Comparison of ENCODE assay signal across 16 cellular contexts in genomic region chr12:10236720-10237119, GRCh38. TPM values are rescaled to one million over a fixed set of nuclear protein-coding genes. Genes with fewer than 3 reads are reported as not detected.
A peak's percentile ranks its signal among the peaks of the same experiment; 100 is the strongest.
DNase-seq lines count a peak whose midpoint lies in the region; ATAC-seq and TF ChIP-seq lines count a peak whose summit lies in the region.
"Had no signal": no experiment of that assay in that cellular context is flagged by ENCODE, and none has a peak within 500 bp of the region (broad histone marks: within the 10 kb centered on the region; RNA-seq: fewer than 3 reads in every experiment).

No MANE protein-coding gene starts in this region.

- no peak overlapping the region for H3K4me3 Mint-ChIP-seq in activated naive CD8-positive, alpha-beta T cell
- no peak overlapping the region for H3K4me3 Mint-ChIP-seq in activated naive CD8-positive, alpha-beta T cell treated with anti-CD3 and anti-CD28 coated beads for 36 hours
- peak overlapping the region in 1 of 2 donors; percentile 43 for H3K4me3 Mint-ChIP-seq in effector memory CD8-positive, alpha-beta T cell
- no peak overlapping the region for H3K4me3 Mint-ChIP-seq in nephron progenitor cell
- H3K4me3 Mint-ChIP-seq: CD4-positive, CD25-positive, alpha-beta regulatory T cell had no signal

- peaks cover 5% of the 10 kb centered on the region for H3K9me3 Mint-ChIP-seq in activated naive CD8-positive, alpha-beta T cell (ENCODE audit: low read depth)
- H3K9me3 Mint-ChIP-seq in activated naive CD8-positive, alpha-beta T cell treated with anti-CD3 and anti-CD28 coated beads for 36 hours: peaks cover 15% of the 10 kb centered on the region
- H3K9me3 Mint-ChIP-seq in effector memory CD8-positive, alpha-beta T cell: no peaks in the 10 kb centered on the region
- peaks cover 33% of the 10 kb centered on the region for H3K9me3 Mint-ChIP-seq in nephron progenitor cell

- peaks cover 9% of the 10 kb centered on the region for H3K36me3 Mint-ChIP-seq in activated naive CD8-positive, alpha-beta T cell
- H3K36me3 Mint-ChIP-seq in activated naive CD8-positive, alpha-beta T cell treated with anti-CD3 and anti-CD28 coated beads for 36 hours: peaks cover 14% of the 10 kb centered on the region
- peaks cover 7% of the 10 kb centered on the region for H3K36me3 Mint-ChIP-seq in effector memory CD8-positive, alpha-beta T cell (ENCODE audit: insufficient read depth)
- H3K36me3 Mint-ChIP-seq in nephron progenitor cell (ENCODE audit: low read depth): peaks cover 17% of the 10 kb centered on the region

- no peaks in the 10 kb centered on the region for H3K27me3 Mint-ChIP-seq in activated naive CD8-positive, alpha-beta T cell
- H3K27me3 Mint-ChIP-seq in activated naive CD8-positive, alpha-beta T cell treated with anti-CD3 and anti-CD28 coated beads for 36 hours: peaks cover 4% of the 10 kb centered on the region
- H3K27me3 Mint-ChIP-seq in effector memory CD8-positive, alpha-beta T cell: no peaks in the 10 kb centered on the region
- H3K27me3 Mint-ChIP-seq in nephron progenitor cell (ENCODE audit: low read depth, poor library complexity): peaks cover 2% of the 10 kb centered on the region
- H3K27me3 Mint-ChIP-seq: CD4-positive, CD25-positive, alpha-beta regulatory T cell had no signal

- ATAC-seq in effector memory CD8-positive, alpha-beta T cell (replicated peaks): peak; percentile 26
- ATAC-seq: HCT116 had no signal

- 0 out of 2 replicates have a peak overlapping the region, but pooled peaks have one; percentile 29 for H3K27ac ChIP-seq in SK-N-MC
- H3K27ac ChIP-seq: BLaER1 treated with 17β-estradiol and CSF1 and Interleukin-3, amounts not matched to agents 10 nM and 100 nM; HL-60 had no signal

- peak overlapping the region; percentile 50 for H3K27ac Mint-ChIP-seq in activated naive CD8-positive, alpha-beta T cell
- no peak overlapping the region for H3K27ac Mint-ChIP-seq in activated naive CD8-positive, alpha-beta T cell treated with anti-CD3 and anti-CD28 coated beads for 36 hours
- peak overlapping the region; percentile 77 to 93 for H3K27ac Mint-ChIP-seq in effector memory CD8-positive, alpha-beta T cell
- H3K27ac Mint-ChIP-seq in nephron progenitor cell: peak overlapping the region; percentile 56
- H3K27ac Mint-ChIP-seq: CD4-positive, CD25-positive, alpha-beta regulatory T cell had no signal

- H3K4me3 ChIP-seq in SK-N-MC: no peak overlapping the region
- H3K4me3 ChIP-seq: BLaER1 treated with 17β-estradiol and CSF1 and Interleukin-3, amounts not matched to agents 10 nM and 100 nM had no signal

- TF ChIP-seq CTCF in nephron progenitor cell (IDR thresholded peaks at IDR 0.05): no peak

- H3K9ac ChIP-seq in SK-N-MC (ENCODE audit: insufficient read length): peak overlapping the region; percentile 22
- H3K9ac ChIP-seq: BLaER1 treated with 17β-estradiol and CSF1 and Interleukin-3, amounts not matched to agents 10 nM and 100 nM had no signal

- peaks cover 11% of the 10 kb centered on the region for H3K4me1 Mint-ChIP-seq in activated naive CD8-positive, alpha-beta T cell (ENCODE audit: low read depth)
- H3K4me1 Mint-ChIP-seq in activated naive CD8-positive, alpha-beta T cell treated with anti-CD3 and anti-CD28 coated beads for 36 hours: peaks cover 20% of the 10 kb centered on the region
- H3K4me1 Mint-ChIP-seq in effector memory CD8-positive, alpha-beta T cell (ENCODE audit: low read depth in 2 of 2): peaks cover 15 to 34% of the 10 kb centered on the region in 2 donors
- H3K4me1 Mint-ChIP-seq in nephron progenitor cell: peaks cover 6% of the 10 kb centered on the region

- no peaks in the 10 kb centered on the region for H3K36me3 ChIP-seq in SK-N-MC (ENCODE audit: insufficient read depth, low read length)

- no peak for DNase-seq in activated naive CD8-positive, alpha-beta T cell treated with anti-CD3 and anti-CD28 coated beads for 36 hours
- DNase-seq in SK-N-MC (ENCODE audit: low read depth, low spot score) (no peak), nephron progenitor cell (no peak), amygdala (lab: John Stamatoyannopoulos, UW) (no peak), NCI-H2171 treated with DMSO at 0.1 percent for 48 hours (lab: John Stamatoyannopoulos, UW) (no peak)
- DNase-seq in effector memory CD8-positive, alpha-beta T cell: no peak
- DNase-seq in activated naive CD4-positive, alpha-beta T cell treated with Interleukin-2 at 50 U/mL for 16 hours: no peak
- DNase-seq: 8988T; ACHN; Calu3; CD4-positive, CD25-positive, alpha-beta regulatory T cell; DMS 273 treated with DMSO at 0.1 percent for 48 hours had no signal

- H3K9me3 ChIP-seq in SK-N-MC (ENCODE audit: low read depth, low read length): no peaks in the 10 kb centered on the region

RNA-seq across cellular contexts. Expression of gene GABARAPL1, which starts 24.0 kb away (rescaled TPM):
- total RNA-seq in activated naive CD8-positive, alpha-beta T cell treated with anti-CD3 and anti-CD28 coated beads for 36 hours: 1 to 10 TPM; 6.0 to 7.2 TPM

RNA-seq across cellular contexts. Expression of gene TMEM52B, which starts 57.9 kb away (rescaled TPM):
- total RNA-seq in activated naive CD8-positive, alpha-beta T cell treated with anti-CD3 and anti-CD28 coated beads for 36 hours: not detected
- total RNA-seq: Calu3; CD4-positive, CD25-positive, alpha-beta regulatory T cell had no signal
